ENCODE assay signal across 24 cellular contexts in the genomic region with DNA sequence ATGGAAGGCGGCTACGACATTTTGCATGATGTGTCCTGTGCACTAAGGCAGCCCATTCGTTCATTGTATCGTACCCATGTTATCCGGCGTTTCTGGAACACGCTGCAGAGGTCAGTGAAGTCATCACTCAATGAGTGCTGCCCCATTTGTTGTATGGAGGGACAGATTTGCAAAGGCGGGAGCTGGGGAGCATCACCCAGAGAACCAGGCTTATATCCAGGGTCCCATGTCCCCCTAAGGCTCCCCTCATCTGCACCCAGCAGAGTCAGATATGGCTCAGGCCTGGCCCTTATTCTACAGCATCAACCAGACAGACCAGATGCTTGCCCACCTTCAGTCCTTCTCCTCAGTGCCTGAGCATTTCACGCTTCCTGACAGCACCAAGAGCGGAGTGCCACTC.
"Had no signal": no experiment of that assay in that cellular context is flagged by ENCODE, and none has a peak within 500 bp of the region (broad histone marks: within the 10 kb centered on the region; RNA-seq: fewer than 3 reads in every experiment).

No MANE protein-coding gene starts in this region.

- H3K9me3 ChIP-seq: pancreas, psoas muscle, right lobe of liver, sigmoid colon, stomach, thoracic aorta, thyroid gland, tibial nerve, vagina had no signal

- H3K27ac ChIP-seq: pancreas, psoas muscle, right lobe of liver, sigmoid colon, stomach, thoracic aorta, thyroid gland, tibial nerve, vagina had no signal

- H3K27me3 ChIP-seq: pancreas, right lobe of liver, sigmoid colon, stomach, thyroid gland, tibial nerve, vagina had no signal

- H3K4me1 ChIP-seq: pancreas, psoas muscle, right lobe of liver, sigmoid colon, stomach, tibial nerve, vagina had no signal

- ATAC-seq: naive thymus-derived CD8-positive, alpha-beta T cell; natural killer cell treated with Interleukin-12 subunit alpha and Interleukin-12 subunit beta and Interleukin-15 and Interleukin-18, amount 100 ng/mL, for 72 hours; pancreas; psoas muscle; right cardiac atrium; right lobe of liver; stimulated activated effector memory CD8-positive, alpha-beta T cell treated with anti-CD3 and anti-CD28 coated beads, Interleukin-12 subunit alpha, Interleukin-12 subunit beta, amount 100 ng/mL, for 72 hours; stimulated activated naive B cell treated with anti-CD40 and anti-IgM and Interleukin-4, amounts not matched to agents 10 μg/mL and 1 μg/mL and 100 μg/mL, for 72 hours had no signal

- DNase-seq: naive B cell; naive thymus-derived CD8-positive, alpha-beta T cell; nephron progenitor cell; occipital lobe; psoas muscle; right cardiac atrium; right lobe of liver; sigmoid colon; small intestine; stimulated activated CD4-positive, alpha-beta T cell treated with anti-CD3 and anti-CD28 coated beads, Interleukin-15, amount 100 ng/mL, for 24 hours; stimulated activated CD4-positive, alpha-beta T cell treated with anti-CD3 and anti-CD28 coated beads, Interleukin-2, amount 100 ng/mL, for 24 hours; stimulated activated CD4-positive, alpha-beta T cell treated with anti-CD3 and anti-CD28 coated beads, Interleukin-2, amount 100 ng/mL, for 48 hours; stimulated activated CD4-positive, alpha-beta T cell treated with anti-CD3 and anti-CD28 coated beads, Interleukin-4, amount 100 ng/mL, for 24 hours; stimulated activated naive B cell treated with anti-CD40 and anti-IgM and Interleukin-4, amounts not matched to agents 10 μg/mL and 1 μg/mL and 100 μg/mL, for 72 hours; stimulated activated naive CD4-positive, alpha-beta T cell treated with Interleukin-2 at 50 U/mL for 16 hours; stomach; thyroid gland; trophoblast cell had no signal

- H3K4me3 ChIP-seq: pancreas, psoas muscle, right lobe of liver, sigmoid colon, stomach, thoracic aorta, thyroid gland, tibial nerve, vagina had no signal
